In the genomic region with DNA sequence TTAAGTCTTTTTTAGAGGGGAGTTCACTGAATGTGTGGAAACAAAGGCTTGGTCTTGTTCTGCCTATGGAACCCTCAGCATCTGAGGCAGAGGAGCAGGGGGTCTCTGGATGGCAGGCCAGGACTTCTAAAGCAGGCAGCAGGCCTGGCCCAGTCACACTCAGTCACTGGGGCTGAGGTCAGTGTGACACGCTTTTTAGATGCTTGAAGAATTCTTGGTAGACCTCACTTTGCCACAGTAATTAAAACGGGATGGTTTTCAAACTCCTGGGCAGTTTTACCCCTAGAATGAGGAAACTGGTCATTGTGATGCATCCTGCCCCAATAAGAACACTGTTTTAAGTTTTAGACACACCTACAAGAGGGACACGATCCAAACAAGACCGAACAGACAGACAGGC, we compare ENCODE assay signal across 27 cellular contexts.
A peak's percentile ranks its signal among the peaks of the same experiment; 100 is the strongest.
DNase-seq lines count a peak whose midpoint lies in the region; ATAC-seq and TF ChIP-seq lines count a peak whose summit lies in the region.
"Had no signal": no experiment of that assay in that cellular context is flagged by ENCODE, and none has a peak within 500 bp of the region (broad histone marks: within the 10 kb centered on the region; RNA-seq: fewer than 3 reads in every experiment).

No MANE protein-coding gene starts in this region.

- no peak for ATAC-seq in foreskin keratinocyte
- ATAC-seq: activated CD4-positive, CD25-positive, alpha-beta regulatory T cell treated with anti-CD3 and anti-CD28 coated beads, Interleukin-2, amount 50 U/mL, for 24 hours; GM23338; heart right ventricle; left colon; T-cell had no signal

- no peak overlapping the region for H3K27ac ChIP-seq in foreskin keratinocyte
- H3K27ac ChIP-seq: cardiac muscle cell, heart right ventricle, KMS-11, ovary, right atrium auricular region, spleen, testis had no signal

- H3K4me1 Mint-ChIP-seq in osteocyte (ENCODE audit: unreplicated experiment), result peaks cover 33% of the 10 kb centered on the region

- no peaks in the 10 kb centered on the region for H3K27me3 Mint-ChIP-seq in osteocyte (ENCODE audit: unreplicated experiment)
- H3K27me3 Mint-ChIP-seq: T-cell had no signal

- no peaks in the 10 kb centered on the region for H3K9me3 ChIP-seq in adipocyte (ENCODE audit: control insufficient read depth, low read length)
- H3K9me3 ChIP-seq: ovary, right atrium auricular region, spleen, testis had no signal

- peaks cover 8% of the 10 kb centered on the region for H3K4me1 ChIP-seq in adipocyte (ENCODE audit: control insufficient read depth, insufficient read depth, low read length)
- H3K4me1 ChIP-seq in foreskin keratinocyte, result no peaks in the 10 kb centered on the region

- H3K36me3 ChIP-seq in adipocyte (ENCODE audit: control insufficient read depth, insufficient read depth, low read length, severe bottlenecking), result no peaks in the 10 kb centered on the region
- H3K36me3 ChIP-seq: cardiac muscle cell, heart right ventricle, ovary, right atrium auricular region had no signal

- no peak overlapping the region for H3K4me3 ChIP-seq in adipocyte (ENCODE audit: low read length)
- H3K4me3 ChIP-seq: cardiac muscle cell, GM23338, heart right ventricle, ovary, right atrium auricular region, spleen, testis had no signal

- peaks cover 44% of the 10 kb centered on the region for H3K36me3 Mint-ChIP-seq in osteocyte (ENCODE audit: unreplicated experiment)

- DNase-seq in EL (peak; percentile 58), adipocyte (ENCODE audit: low read depth) (peak; percentile 15), glomerular visceral epithelial cell (ENCODE audit: extremely low spot score) (peak; percentile 12), osteocyte (ENCODE audit: extremely low spot score, unreplicated experiment) (no peak), DMS 273 (lab: John Stamatoyannopoulos, UW; ENCODE audit: unreplicated experiment) (no peak), SKM-1 (lab: John Stamatoyannopoulos, UW; ENCODE audit: unreplicated experiment) (no peak), foreskin keratinocyte (no peak)
- no peak for DNase-seq in activated naive CD4-positive, alpha-beta T cell treated with Interleukin-2 at 50 U/mL for 16 hours
- DNase-seq: activated gamma-delta T cell treated with Interleukin-2 at 50 U/mL for 16 hours; DMS 273 treated with DMSO at 0.1 percent for 48 hours; heart right ventricle; left colon; mesendoderm; NCI-H1436 treated with DMSO at 0.1 percent for 48 hours; NCI-H524 treated with DMSO at 0.1 percent for 48 hours; ovary; spleen; stimulated activated CD4-positive, alpha-beta T cell treated with anti-CD3 and anti-CD28 coated beads, Interleukin-4, amount 100 ng/mL, for 1 hour; stimulated activated naive CD4-positive, alpha-beta T cell; T-cell; testis had no signal

- no peak overlapping the region for H3K9ac ChIP-seq in adipocyte (ENCODE audit: low read length)
- H3K9ac ChIP-seq: KMS-11 had no signal

- no peak for TF ChIP-seq CTCF in osteocyte (IDR thresholded peaks at IDR 0.05)
- no peak for TF ChIP-seq CTCF in foreskin keratinocyte (conservative IDR thresholded peaks at IDR 0.05)

- no peak overlapping the region for H3K4me3 Mint-ChIP-seq in osteocyte (ENCODE audit: unreplicated experiment)
- H3K4me3 Mint-ChIP-seq: dendritic cell treated with granulocyte-macrophage colony-stimulating factor and Interleukin-4, amounts not matched to agents 40 ng/mL and 50 ng/mL, for 4 days; GM23338; T-cell had no signal

- peak overlapping the region; percentile 8 for H3K27ac Mint-ChIP-seq in osteocyte (ENCODE audit: unreplicated experiment)
- H3K27ac Mint-ChIP-seq: dendritic cell treated with granulocyte-macrophage colony-stimulating factor and Interleukin-4, amounts not matched to agents 40 ng/mL and 50 ng/mL, for 4 days; GM23338; T-cell had no signal

- H3K27me3 ChIP-seq in adipocyte (replicated peaks; ENCODE audit: control insufficient read depth, insufficient read depth, low read length), result peaks cover 3% of the 10 kb centered on the region
- H3K27me3 ChIP-seq in foreskin keratinocyte, result no peaks in the 10 kb centered on the region
- H3K27me3 ChIP-seq: cardiac muscle cell, heart right ventricle, ovary, right atrium auricular region, spleen, testis had no signal

- H3K9me3 Mint-ChIP-seq in osteocyte (ENCODE audit: unreplicated experiment), result peaks cover 6% of the 10 kb centered on the region
- H3K9me3 Mint-ChIP-seq: dendritic cell treated with granulocyte-macrophage colony-stimulating factor and Interleukin-4, amounts not matched to agents 40 ng/mL and 50 ng/mL, for 4 days; GM23338; T-cell had no signal

Comparison
In these comparisons a context has a peak if more than half of its experiments do, and no peak if none do; other contexts are left out.
1. DNase-seq: peak in EL (single experiment), adipocyte (single experiment) and glomerular visceral epithelial cell (single experiment); none in osteocyte (single experiment), activated naive CD4-positive, alpha-beta T cell treated with Interleukin-2 at 50 U/mL for 16 hours (single experiment), DMS 273 (single experiment), SKM-1 (single experiment) and foreskin keratinocyte (0 of 2).